Comparison of ENCODE assay signal across 8 cellular contexts in the genomic region with DNA sequence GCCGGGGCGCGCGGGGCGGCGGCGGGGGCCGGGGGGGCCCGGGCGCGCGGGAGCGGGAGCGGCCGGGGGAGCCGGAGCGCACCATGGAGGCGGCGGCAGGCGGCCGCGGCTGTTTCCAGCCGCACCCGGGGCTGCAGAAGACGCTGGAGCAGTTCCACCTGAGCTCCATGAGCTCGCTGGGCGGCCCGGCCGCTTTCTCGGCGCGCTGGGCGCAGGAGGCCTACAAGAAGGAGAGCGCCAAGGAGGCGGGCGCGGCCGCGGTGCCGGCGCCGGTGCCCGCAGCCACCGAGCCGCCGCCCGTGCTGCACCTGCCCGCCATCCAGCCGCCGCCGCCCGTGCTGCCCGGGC. TPM values are rescaled to one million over a fixed set of nuclear protein-coding genes. Genes with fewer than 3 reads are reported as not detected.
DNase-seq lines count a peak whose midpoint lies in the region; ATAC-seq, FAIRE-seq and TF ChIP-seq lines count a peak whose summit lies in the region.

No MANE protein-coding gene starts in this region.

- WGBS in GM12878 (ENCODE audit: insufficient coverage, insufficient replicate concordance, low lambda C conversion rate, missing lambda C conversion rate) = 2% methylated on average over 10 of the region's 53 CpGs
- WGBS in HepG2 (ENCODE audit: low lambda C conversion rate) = no CpG with 5 or more reads among the region's 53 CpGs
- 2% methylated on average over 27 of the region's 53 CpGs; no CpG with 5 or more reads in 1 of the 2 donors for WGBS in transverse colon (ENCODE audit: low coverage in 1 of 2), 2 donors

- H3K27me3 ChIP-seq in HL-60 (ENCODE audit: insufficient read depth, poor library complexity, severe bottlenecking) = peaks cover 5% of the 10 kb centered on the region
- H3K27me3 ChIP-seq in GM12878 (replicated peaks in 1 of 2; ENCODE audit: control insufficient read depth in 2 of 2, insufficient read depth in 2 of 2, low read length in 1 of 2) = no peaks in the 10 kb centered on the region
- no peaks in the 10 kb centered on the region; a peak in 1 of 5 replicates for H3K27me3 ChIP-seq in HepG2 (ENCODE audit: control insufficient read depth in 1 of 2, insufficient read depth in 2 of 2, low read length in 2 of 2)
- no peaks in the 10 kb centered on the region for H3K27me3 ChIP-seq in transverse colon

- in situ Hi-C loops in GM12878 (cut with MboI) (no loop called here), HepG2 (cut with HindIII; ENCODE audit: extremely low pct_ligation_motif_present, low pct_unique_long_range_greater_than_20kb) (no loop called here), transverse colon (cut with MboI; ENCODE audit: low pct_ligation_motif_present in 1 of 4, low pct_unique_long_range_greater_than_20kb in 1 of 4, low sequenced_read_pairs in 3 of 4) (no loop called here)

- H2AFZ ChIP-seq in GM12878 (ENCODE audit: control insufficient read depth, low read depth, low read length) = no peak overlapping the region
- H2AFZ ChIP-seq in HepG2 (ENCODE audit: low read length) = no peak overlapping the region

- H3K4me1 ChIP-seq in GM12878 (ENCODE audit: control insufficient read depth, insufficient read depth, low read length) (peaks cover 15% of the 10 kb centered on the region), HepG2 (ENCODE audit: insufficient read depth, low read length) (peaks cover 37% of the 10 kb centered on the region), transverse colon (peaks cover 19 to 54% (median 50%) of the 10 kb centered on the region in 4 donors)

- TF ChIP-seq POLR2A in GM12878 (IDR thresholded peaks at IDR 0.05; ENCODE audit: low read depth, low read length) = no peak
- no peak for TF ChIP-seq POLR2A in HepG2 (IDR thresholded peaks at IDR 0.05; ENCODE audit: insufficient read depth in 1 of 2, low read depth in 2 of 2, low read length in 2 of 2)
- TF ChIP-seq POLR2A in transverse colon (IDR thresholded peaks at IDR 0.05) = no peak

- no peak for TF ChIP-seq RAD21 in GM12878 (IDR thresholded peaks at IDR 0.05; ENCODE audit: insufficient read depth, low read depth, low read length)
- TF ChIP-seq RAD21 in HepG2 (CRISPR knock-in tag; IDR thresholded peaks at IDR 0.05) = no peak

- BruUV-seq in GM12878 (replicated peaks; lab: Mats Ljungman, UMichigan) = no TSS peak
- BruUV-seq in HepG2 (replicated peaks; lab: Mats Ljungman, UMichigan) = no TSS peak

- SMC1A ChIA-PET in GM12878 (lab: Charles Lee; ENCODE audit: uncharacterized antibody, unreplicated experiment) = interaction anchor here (1.0 to 1.4 kb wide), 2 partner anchors 72 to 154 kb away, joined by 3 to 6 read pairs; no protein-coding TSS in a partner anchor

- TF ChIP-seq CTCF in AG10803 (conservative IDR thresholded peaks at IDR 0.05; ENCODE audit: low read length) = no peak
- no peak for TF ChIP-seq CTCF in HL-60 (IDR thresholded peaks at IDR 0.05; ENCODE audit: insufficient read depth, low read length)
- no peak for TF ChIP-seq CTCF in GM12878 (IDR thresholded peaks at IDR 0.05 in 2 of 3, conservative IDR thresholded peaks at IDR 0.05 in 1 of 3; ENCODE audit: control insufficient read depth in 2 of 3, extremely low read depth in 1 of 3, insufficient read depth in 1 of 3, low read depth in 3 of 3, low read length in 3 of 3)
- no peak for TF ChIP-seq CTCF in HepG2 (CRISPR knock-in tag; IDR thresholded peaks at IDR 0.05)
- TF ChIP-seq CTCF in transverse colon (IDR thresholded peaks at IDR 0.05) = no peak
- TF ChIP-seq CTCF in omental fat pad (IDR thresholded peaks at IDR 0.05) = no peak

- RAD21 ChIA-PET in GM12878 (lab: Charles Lee; ENCODE audit: unreplicated experiment) = interaction anchor here (1.2 to 3.3 kb wide), 3 partner anchors 29 to 87 kb away, joined by 5 to 9 read pairs (median 6); no protein-coding TSS in a partner anchor

- ATAC-seq in GM12878 (no peak), HepG2 (no peak), omental fat pad (ENCODE audit: low FRiP score) (no peak), HG02852 (IDR thresholded peaks at IDR 0.05; ENCODE audit: unreplicated experiment) (no peak)

- H3K36me3 ChIP-seq in GM12878 (ENCODE audit: control insufficient read depth in 2 of 2, insufficient read depth in 2 of 2, low read length in 1 of 2) = no peaks in the 10 kb centered on the region; a peak in 1 of 4 replicates
- H3K36me3 ChIP-seq in HepG2 (replicated peaks in 1 of 2; ENCODE audit: control insufficient read depth in 1 of 2, insufficient read depth in 2 of 2, low read length in 2 of 2) = no peaks in the 10 kb centered on the region
- no peaks in the 10 kb centered on the region for H3K36me3 ChIP-seq in transverse colon

- POLR2A ChIA-PET in GM12878 (lab: Charles Lee) (interaction anchor here (0.9 to 1.0 kb wide), 2 partner anchors 71 to 298 kb away, joined by 3 read pairs; a partner anchor contains a TSS), HepG2 (lab: Yijun Ruan, JAX) (interaction anchor here (0.6 to 9.9 kb wide), 3 partner anchors 23 to 103 kb away, joined by 3 to 178 read pairs (median 8); a partner anchor contains a TSS)

- H3K9me3 ChIP-seq in GM12878 (replicated peaks; ENCODE audit: control insufficient read depth, insufficient read depth, low read length) = no peaks in the 10 kb centered on the region
- H3K9me3 ChIP-seq in HepG2 (ENCODE audit: low read length) = no peaks in the 10 kb centered on the region
- no peaks in the 10 kb centered on the region for H3K9me3 ChIP-seq in transverse colon

- H3K4me2 ChIP-seq in GM12878 (ENCODE audit: control insufficient read depth, insufficient read depth) (peak overlapping the region; percentile 97; the same call in 1 of the 2 replicates), HepG2 (ENCODE audit: low read depth, low read length) (peak overlapping the region; percentile 95)

- H3K27ac ChIP-seq in HL-60 (replicated peaks) = peak overlapping the region; percentile 57
- H3K27ac ChIP-seq in GM12878 (ENCODE audit: control insufficient read depth, insufficient read depth) = no peak overlapping the region
- H3K27ac ChIP-seq in HepG2 (ENCODE audit: extremely low read length, insufficient read depth, low read length) = peak overlapping the region; percentile 81
- H3K27ac ChIP-seq in transverse colon = peak overlapping the region; percentile 82 to 90 (median 85)

- H4K20me1 ChIP-seq in GM12878 (ENCODE audit: control insufficient read depth, insufficient read depth) = 0 out of 2 replicates have a peak, but pooled peaks cover 8% of the 10 kb centered on the region
- H4K20me1 ChIP-seq in HepG2 (ENCODE audit: insufficient read depth, low read length) = peaks cover 49% of the 10 kb centered on the region

- H3K9ac ChIP-seq in GM12878 (ENCODE audit: control insufficient read depth, insufficient read depth, low read length) = no peak overlapping the region; the same call in 1 of the 2 replicates
- H3K9ac ChIP-seq in HepG2 (ENCODE audit: insufficient read depth, low read depth, low read length) = peak overlapping the region; percentile 85

- DNase-seq in AG10803 (ENCODE audit: low read depth) (peak; percentile 16), HL-60 (ENCODE audit: low read depth in 1 of 2, low spot score in 1 of 2) (no peak), GM12878 (ENCODE audit: low read depth, low spot score) (no peak), HepG2 (ENCODE audit: low spot score) (no peak), transverse colon (no peak), omental fat pad (ENCODE audit: low spot score) (no peak), SHP77 (lab: John Stamatoyannopoulos, UW) (no peak)

- FAIRE-seq in GM12878 (lab: Jason Lieb, UNC) (no peak), HepG2 (lab: Jason Lieb, UNC) (no peak)

- peaks cover 46% of the 10 kb centered on the region for H3K79me2 ChIP-seq in GM12878 (ENCODE audit: control insufficient read depth, insufficient read depth, low read length)
- peaks cover 50% of the 10 kb centered on the region for H3K79me2 ChIP-seq in HepG2 (ENCODE audit: insufficient read depth, low read length)

- CTCF ChIA-PET in GM12878 (lab: Yijun Ruan, JAX) = interaction anchor here (0.6 to 1.4 kb wide), 6 partner anchors 12 to 186 kb away, joined by 3 to 4 read pairs (median 3); no protein-coding TSS in a partner anchor
- CTCF ChIA-PET in HepG2 (lab: Yijun Ruan, JAX; ENCODE audit: low intra/inter-chr PET ratio, low total read pairs) = no interaction called here

- TF ChIP-seq EP300 in GM12878 (IDR thresholded peaks at IDR 0.05; ENCODE audit: borderline replicate concordance in 1 of 2, control insufficient read depth in 1 of 2, low read depth in 2 of 2, low read length in 2 of 2) = no peak
- no peak for TF ChIP-seq EP300 in HepG2 (IDR thresholded peaks at IDR 0.05; ENCODE audit: low read depth in 2 of 2, low read length in 2 of 2)
- no peak for TF ChIP-seq EP300 in HepG2 (CRISPR knock-in tag; IDR thresholded peaks at IDR 0.05; ENCODE audit: borderline replicate concordance)
- no peak for TF ChIP-seq EP300 in transverse colon (IDR thresholded peaks at IDR 0.05; ENCODE audit: low read depth)

- intact Hi-C loops in GM12878 (cut with micrococcal nuclease; ENCODE audit: unreplicated experiment) (loop anchor here (5.0 kb wide), 1 partner anchor 84 kb away; no protein-coding TSS in a partner anchor), HepG2 (cut with micrococcal nuclease; ENCODE audit: unreplicated experiment) (no loop called here), transverse colon (cut with DNase I; ENCODE audit: low total_unique reads) (no loop called here)

- H3K4me3 ChIP-seq in AG10803 (ENCODE audit: low read length) (peak overlapping the region; percentile 88), HL-60 (replicated peaks; ENCODE audit: insufficient read depth, low read length) (peak overlapping the region; percentile 67), GM12878 (peak overlapping the region; percentile 82), HepG2 (replicated peaks in 1 of 3; ENCODE audit: insufficient read depth in 1 of 3, low read depth in 2 of 3, low read length in 3 of 3) (peak overlapping the region; percentile 74 to 96 (median 95)), transverse colon (peak overlapping the region; percentile 44 to 74 (median 61))

RNA-seq across cellular contexts. Expression of a gene that starts 0.5 kb away (rescaled TPM):
- 11.9 and 13.5 TPM in 2 replicates for total RNA-seq in GM12878 (2013; cell fraction: nucleolus; rRNA removed)
- total RNA-seq in GM12878 (2014; rRNA removed) = 2.1 and 3.2 TPM in 2 replicates
- 0.54 and 0.55 TPM in 2 replicates for total RNA-seq in GM12878 (2014; rRNA removed; fragmentation: Illumina TruSeq; extraction: Trizol)
- 11.6 and 14.9 TPM in 2 replicates for total RNA-seq in GM12878 (2021)
- 1.7 TPM for polyA plus RNA-seq in GM12878 (2011; ENCODE audit: low read depth)
- 0.99 and 1.4 TPM in 2 replicates for polyA plus RNA-seq in GM12878 (2011; rRNA removed)
- 1.7 and 2.1 TPM in 2 replicates for polyA plus RNA-seq in GM12878 (2011; cell fraction: cytosol; rRNA removed)
- 4.9 and 8.7 TPM in 2 replicates for polyA plus RNA-seq in GM12878 (2011; cell fraction: nucleus; rRNA removed)
- polyA plus RNA-seq in GM12878 (2012) = 4.4 and 4.7 TPM in 2 replicates
- polyA plus RNA-seq in GM12878 (2014; fragmentation: Illumina TruSeq; extraction: Trizol) = 2.4 and 3.8 TPM in 2 replicates
- under 1 TPM; 0.03 to 0.07 TPM for polyA plus RNA-seq in GM12878 (2014; fragmentation: Nextera tagmentation; extraction: Ambion mirVana)
- 4.8 and 5.2 TPM in 2 replicates for polyA plus RNA-seq in GM12878 (2014; rRNA removed)
- polyA plus RNA-seq in GM12878 (2016; fragmentation: Nextera tagmentation; extraction: Ambion mirVana) = under 1 TPM; 0.18 to 0.54 TPM
- polyA minus RNA-seq in GM12878 (2011; rRNA and poly(A)+ RNA removed) = 1.0 and 2.2 TPM in 2 replicates
- polyA minus RNA-seq in GM12878 (2011; cell fraction: cytosol; rRNA and poly(A)+ RNA removed) = 2.9 and 3.6 TPM in 2 replicates
- polyA minus RNA-seq in GM12878 (2011; cell fraction: nucleus; rRNA and poly(A)+ RNA removed) = 3.9 and 4.3 TPM in 2 replicates
- 6.9 and 9.6 TPM in 2 replicates for total RNA-seq in HepG2 (2016; rRNA removed; fragmentation: Illumina TruSeq; extraction: Trizol)
- total RNA-seq in HepG2 (2016; cell fraction: cytosol; rRNA removed; fragmentation: Illumina TruSeq; extraction: Trizol; ENCODE audit: low read depth) = 3.4 and 6.3 TPM in 2 replicates
- 7.7 and 7.9 TPM in 2 replicates for total RNA-seq in HepG2 (2016; cell fraction: insoluble cytoplasmic fraction; rRNA removed; fragmentation: Illumina TruSeq; extraction: Trizol)
- 4.6 and 5.7 TPM in 2 replicates for total RNA-seq in HepG2 (2016; cell fraction: membrane; rRNA removed; fragmentation: Illumina TruSeq; extraction: Trizol)
- 10.6 and 12.2 TPM in 2 replicates for total RNA-seq in HepG2 (2016; cell fraction: nucleus; rRNA removed; fragmentation: Illumina TruSeq; extraction: Trizol)
- 4.7 and 5.9 TPM in 2 replicates for polyA plus RNA-seq in HepG2 (2011; rRNA removed)
- 3.8 and 4.2 TPM in 2 replicates for polyA plus RNA-seq in HepG2 (2011; cell fraction: cytosol; rRNA removed)
- 20.3 and 21.2 TPM in 2 replicates for polyA plus RNA-seq in HepG2 (2011; cell fraction: nucleus; rRNA removed)
- polyA plus RNA-seq in HepG2 (2012) = 10.1 and 12.3 TPM in 2 replicates
- polyA plus RNA-seq in HepG2 (2016; cell fraction: cytosol; fragmentation: Illumina TruSeq; extraction: Trizol; ENCODE audit: low read depth) = 0.60 and 0.83 TPM in 2 replicates
- polyA plus RNA-seq in HepG2 (2016; cell fraction: insoluble cytoplasmic fraction; fragmentation: Illumina TruSeq; extraction: Trizol; ENCODE audit: low read depth) = 16.7 and 23.3 TPM in 2 replicates
- 3.7 and 4.4 TPM in 2 replicates for polyA plus RNA-seq in HepG2 (2016; cell fraction: membrane; fragmentation: Illumina TruSeq; extraction: Trizol; ENCODE audit: low read depth)
- polyA plus RNA-seq in HepG2 (2016; cell fraction: nucleus; fragmentation: Illumina TruSeq; extraction: Trizol; ENCODE audit: insufficient read depth, low read depth) = 33.8 and 34.3 TPM in 2 replicates
- 4.4 and 14.7 TPM in 2 replicates for polyA minus RNA-seq in HepG2 (2011; rRNA and poly(A)+ RNA removed; ENCODE audit: low replicate concordance)
- polyA minus RNA-seq in HepG2 (2011; cell fraction: cytosol; rRNA and poly(A)+ RNA removed) = 16.7 and 22.2 TPM in 2 replicates
- 10.9 and 12.1 TPM in 2 replicates for polyA minus RNA-seq in HepG2 (2011; cell fraction: nucleus; rRNA and poly(A)+ RNA removed)
- total RNA-seq in transverse colon = 10 to 100 TPM; 24.4 to 52.4 (median 32.2) TPM
- total RNA-seq in omental fat pad = 10 to 100 TPM; 35.3 to 54.0 (median 47.3) TPM

RNA-seq across cellular contexts. Expression of a gene that starts 34.1 kb away (rescaled TPM):
- 13.3 and 16.5 TPM in 2 replicates for total RNA-seq in GM12878 (2013; cell fraction: nucleolus; rRNA removed)
- 32.5 and 34.7 TPM in 2 replicates for total RNA-seq in GM12878 (2014; rRNA removed)
- 3.6 and 4.4 TPM in 2 replicates for total RNA-seq in GM12878 (2014; rRNA removed; fragmentation: Illumina TruSeq; extraction: Trizol)
- 68.5 and 71.2 TPM in 2 replicates for total RNA-seq in GM12878 (2021)
- 7.1 TPM for polyA plus RNA-seq in GM12878 (2011; ENCODE audit: low read depth)
- 2.6 and 7.0 TPM in 2 replicates for polyA plus RNA-seq in GM12878 (2011; rRNA removed)
- polyA plus RNA-seq in GM12878 (2011; cell fraction: cytosol; rRNA removed) = 13.0 and 30.7 TPM in 2 replicates
- 20.8 and 30.9 TPM in 2 replicates for polyA plus RNA-seq in GM12878 (2011; cell fraction: nucleus; rRNA removed)
- 26.3 and 32.4 TPM in 2 replicates for polyA plus RNA-seq in GM12878 (2012)
- 0.43 and 2.6 TPM in 2 replicates for polyA plus RNA-seq in GM12878 (2014; fragmentation: Illumina TruSeq; extraction: Trizol)
- polyA plus RNA-seq in GM12878 (2014; fragmentation: Nextera tagmentation; extraction: Ambion mirVana) = 1 to 10 TPM in 1 of 2 experiments, under 1 TPM in 1; 0.79 to 1.2 TPM
- 89.9 and 91.8 TPM in 2 replicates for polyA plus RNA-seq in GM12878 (2014; rRNA removed)
- polyA plus RNA-seq in GM12878 (2016; fragmentation: Nextera tagmentation; extraction: Ambion mirVana) = 10 to 100 TPM; 57.2 to 60.2 TPM
- 1.5 and 4.7 TPM in 2 replicates for polyA minus RNA-seq in GM12878 (2011; rRNA and poly(A)+ RNA removed)
- 3.3 and 9.1 TPM in 2 replicates for polyA minus RNA-seq in GM12878 (2011; cell fraction: cytosol; rRNA and poly(A)+ RNA removed)
- 5.6 and 10.3 TPM in 2 replicates for polyA minus RNA-seq in GM12878 (2011; cell fraction: nucleus; rRNA and poly(A)+ RNA removed)
- 10.4 and 10.8 TPM in 2 replicates for total RNA-seq in HepG2 (2016; rRNA removed; fragmentation: Illumina TruSeq; extraction: Trizol)
- 25.8 and 31.3 TPM in 2 replicates for total RNA-seq in HepG2 (2016; cell fraction: cytosol; rRNA removed; fragmentation: Illumina TruSeq; extraction: Trizol; ENCODE audit: low read depth)
- total RNA-seq in HepG2 (2016; cell fraction: insoluble cytoplasmic fraction; rRNA removed; fragmentation: Illumina TruSeq; extraction: Trizol) = 9.1 and 10.5 TPM in 2 replicates
- total RNA-seq in HepG2 (2016; cell fraction: membrane; rRNA removed; fragmentation: Illumina TruSeq; extraction: Trizol) = 30.5 and 36.7 TPM in 2 replicates
- 7.4 and 9.0 TPM in 2 replicates for total RNA-seq in HepG2 (2016; cell fraction: nucleus; rRNA removed; fragmentation: Illumina TruSeq; extraction: Trizol)
- polyA plus RNA-seq in HepG2 (2011; rRNA removed) = 9.6 and 14.4 TPM in 2 replicates
- 8.7 and 21.7 TPM in 2 replicates for polyA plus RNA-seq in HepG2 (2011; cell fraction: cytosol; rRNA removed)
- 37.4 and 44.6 TPM in 2 replicates for polyA plus RNA-seq in HepG2 (2011; cell fraction: nucleus; rRNA removed)
- 24.2 and 24.5 TPM in 2 replicates for polyA plus RNA-seq in HepG2 (2012)
- polyA plus RNA-seq in HepG2 (2016; cell fraction: cytosol; fragmentation: Illumina TruSeq; extraction: Trizol; ENCODE audit: low read depth) = 237 and 239 TPM in 2 replicates
- 38.7 and 46.2 TPM in 2 replicates for polyA plus RNA-seq in HepG2 (2016; cell fraction: insoluble cytoplasmic fraction; fragmentation: Illumina TruSeq; extraction: Trizol; ENCODE audit: low read depth)
- 156 and 163 TPM in 2 replicates for polyA plus RNA-seq in HepG2 (2016; cell fraction: membrane; fragmentation: Illumina TruSeq; extraction: Trizol; ENCODE audit: low read depth)
- polyA plus RNA-seq in HepG2 (2016; cell fraction: nucleus; fragmentation: Illumina TruSeq; extraction: Trizol; ENCODE audit: insufficient read depth, low read depth) = 44.5 and 50.9 TPM in 2 replicates
- polyA minus RNA-seq in HepG2 (2011; rRNA and poly(A)+ RNA removed; ENCODE audit: low replicate concordance) = 3.5 and 6.2 TPM in 2 replicates
- polyA minus RNA-seq in HepG2 (2011; cell fraction: cytosol; rRNA and poly(A)+ RNA removed) = 5.6 and 7.3 TPM in 2 replicates
- polyA minus RNA-seq in HepG2 (2011; cell fraction: nucleus; rRNA and poly(A)+ RNA removed) = 6.3 and 6.6 TPM in 2 replicates
- total RNA-seq in transverse colon = 10 to 100 TPM; 19.4 to 84.5 (median 34.9) TPM
- total RNA-seq in omental fat pad = 10 to 100 TPM; 14.2 to 24.9 (median 21.8) TPM
